ENCODE assay signal across 18 cellular contexts in genomic region chr3:185858502-185859225, GRCh38. TPM values are rescaled to one million over a fixed set of nuclear protein-coding genes. Genes with fewer than 3 reads are reported as not detected.
A peak's percentile ranks its signal among the peaks of the same experiment; 100 is the strongest.
DNase-seq lines count a peak whose midpoint lies in the region; ATAC-seq and TF ChIP-seq lines count a peak whose summit lies in the region.
"Had no signal": no experiment of that assay in that cellular context is flagged by ENCODE, and none has a peak within 500 bp of the region (broad histone marks: within the 10 kb centered on the region; RNA-seq: fewer than 3 reads in every experiment).

No MANE protein-coding gene starts in this region.

- 44 to 51% methylated on average over 8 of the region's 8 CpGs for WGBS in thyroid gland, 2 donors

- peaks cover 13% of the 10 kb centered on the region for H3K9me3 Mint-ChIP-seq in MCF 10A (ENCODE audit: unreplicated experiment)

- no peak overlapping the region for H3K4me3 Mint-ChIP-seq in MCF 10A (ENCODE audit: unreplicated experiment)
- H3K4me3 Mint-ChIP-seq: CD14-positive monocyte; CD4-positive, alpha-beta memory T cell; IgD-negative memory B cell had no signal

- no peaks in the 10 kb centered on the region for H3K36me3 Mint-ChIP-seq in MCF 10A (ENCODE audit: insufficient read depth, unreplicated experiment)
- H3K36me3 Mint-ChIP-seq: CD14-positive monocyte; CD4-positive, alpha-beta memory T cell had no signal

- TF ChIP-seq POLR2A in Peyer's patch (IDR thresholded peaks at IDR 0.05): no peak
- TF ChIP-seq POLR2A in thyroid gland (IDR thresholded peaks at IDR 0.05): no peak

- no TSS peak for BruUV-seq in MCF 10A (replicated peaks; lab: Mats Ljungman, UMichigan)

- no peaks in the 10 kb centered on the region for H3K27me3 Mint-ChIP-seq in MCF 10A (ENCODE audit: insufficient read depth, unreplicated experiment)
- H3K27me3 Mint-ChIP-seq: IgD-negative memory B cell had no signal

- H3K4me3 ChIP-seq in Peyer's patch (no peak overlapping the region), thyroid gland (replicated peaks in 1 of 3) (no peak overlapping the region)
- H3K4me3 ChIP-seq: BLaER1, GM12878, GM23248, HAP-1 had no signal

- no peaks in the 10 kb centered on the region for H3K27me3 ChIP-seq in Peyer's patch
- no peaks in the 10 kb centered on the region for H3K27me3 ChIP-seq in thyroid gland
- H3K27me3 ChIP-seq: BLaER1 had no signal

- TF ChIP-seq CTCF in Peyer's patch (IDR thresholded peaks at IDR 0.05): no peak
- no peak for TF ChIP-seq CTCF in thyroid gland (IDR thresholded peaks at IDR 0.05)
- TF ChIP-seq CTCF in MCF 10A (IDR thresholded peaks at IDR 0.05; ENCODE audit: unreplicated experiment): no peak

- H3K4me1 Mint-ChIP-seq in MCF 10A (ENCODE audit: insufficient read depth, unreplicated experiment): no peaks in the 10 kb centered on the region
- H3K4me1 Mint-ChIP-seq: CD14-positive monocyte; CD4-positive, alpha-beta memory T cell; IgD-negative memory B cell had no signal

- H3K9me3 ChIP-seq in Peyer's patch (peaks cover 0 to 4% (median 0%) of the 10 kb centered on the region in 4 donors), thyroid gland (no peaks in the 10 kb centered on the region)
- H3K9me3 ChIP-seq: HAP-1 had no signal

- CTCF ChIA-PET in MCF 10A (lab: Yijun Ruan, JAX): no interaction called here

- intact Hi-C loops in left colon (cut with DNase I, micrococcal nuclease): no loop called here
- intact Hi-C loops in thyroid gland (cut with DNase I): no loop called here
- intact Hi-C loops in MCF 10A (cut with micrococcal nuclease): no loop called here

- H3K27ac ChIP-seq in Peyer's patch (peak overlapping the region in 1 of 4 donors; percentile 50), thyroid gland (no peak overlapping the region)
- H3K27ac ChIP-seq: BLaER1, GM23248 had no signal

- H3K36me3 ChIP-seq in Peyer's patch (no peaks in the 10 kb centered on the region), thyroid gland (no peaks in the 10 kb centered on the region)
- H3K36me3 ChIP-seq: BLaER1, HAP-1 had no signal

- POLR2A ChIA-PET in MCF 10A (lab: Yijun Ruan, JAX): no interaction called here

- DNase-seq in LoVo (ENCODE audit: low spot score) (peak; percentile 24), Peyer's patch (peak in 2 of 3 donors; percentile 58 to 73), left colon (no peak), thyroid gland (peak; percentile 51 to 63), MCF 10A (ENCODE audit: unreplicated experiment) (no peak), NCI-H2171 (lab: John Stamatoyannopoulos, UW) (no peak)
- DNase-seq: 8988T; CD4-positive, alpha-beta memory T cell; DMS53; DND-41; EL; GM23248 had no signal

- no peak overlapping the region for H3K27ac Mint-ChIP-seq in MCF 10A (ENCODE audit: low read depth, unreplicated experiment)
- H3K27ac Mint-ChIP-seq: CD14-positive monocyte; CD4-positive, alpha-beta memory T cell; IgD-negative memory B cell had no signal

- no peaks in the 10 kb centered on the region for H3K4me1 ChIP-seq in Peyer's patch
- no peaks in the 10 kb centered on the region for H3K4me1 ChIP-seq in thyroid gland
- H3K4me1 ChIP-seq: BLaER1, HAP-1 had no signal

- peak; percentile 68 for ATAC-seq in left colon
- ATAC-seq in HG02852 (IDR thresholded peaks at IDR 0.05; ENCODE audit: unreplicated experiment): no peak
- ATAC-seq: GM12878 had no signal

RNA-seq across cellular contexts. Expression of gene IGF2BP2, which starts 33.8 kb away (rescaled TPM):
- total RNA-seq in Peyer's patch (100 to 1,000 TPM in 2 of 4 donors, 10 to 100 TPM in 2; 61.9 to 116 (median 99.8) TPM), left colon (10 to 100 TPM; 48.1 to 73.0 TPM), thyroid gland (10 to 100 TPM; 12.4 to 45.7 (median 15.9) TPM), MCF 10A (2022) (108 and 154 TPM in 2 replicates)
- total RNA-seq: CD4-positive, alpha-beta memory T cell had no signal

Comparison
In these comparisons a context has a peak if more than half of its experiments do, and no peak if none do; other contexts are left out.
1. DNase-seq: peak in LoVo (single experiment), Peyer's patch (2 of 3) and thyroid gland (2 of 2); none in left colon (0 of 2), MCF 10A (single experiment) and NCI-H2171 (single experiment).